In genomic region chr13:105848494-105848893, GRCh38 we compare ENCODE assay signal across 18 cellular contexts.
A peak's percentile ranks its signal among the peaks of the same experiment; 100 is the strongest.
DNase-seq lines count a peak whose midpoint lies in the region; ATAC-seq and TF ChIP-seq lines count a peak whose summit lies in the region.
"Had no signal": no experiment of that assay in that cellular context is flagged by ENCODE, and none has a peak within 500 bp of the region (broad histone marks: within the 10 kb centered on the region; RNA-seq: fewer than 3 reads in every experiment).

No MANE protein-coding gene starts in this region.

- no peak overlapping the region for H2BK15ac ChIP-seq in mesenchymal stem cell (ENCODE audit: low read depth, poor library complexity, severe bottlenecking)

- H3K36me3 ChIP-seq in mammary epithelial cell (ENCODE audit: insufficient read depth, low read length) (no peaks in the 10 kb centered on the region), mesenchymal stem cell (ENCODE audit: control insufficient read depth in 1 of 2, insufficient read depth in 2 of 2, low read depth in 1 of 2, low read length in 2 of 2) (no peaks in the 10 kb centered on the region)
- H3K36me3 ChIP-seq: left ventricle myocardium inferior, neutrophil, thoracic aorta, uterus had no signal

- no peak for TF ChIP-seq POLR2A in GM18505 (IDR thresholded peaks at IDR 0.05; ENCODE audit: borderline replicate concordance, extremely low read depth, insufficient read depth, insufficient read length)

- no peak overlapping the region for H2BK120ac ChIP-seq in mesenchymal stem cell (ENCODE audit: low read depth, low read length)

- no peak overlapping the region for H3K4ac ChIP-seq in mesenchymal stem cell (ENCODE audit: low read depth in 1 of 2, low read length in 2 of 2)

- no peaks in the 10 kb centered on the region for H3K79me2 ChIP-seq in mammary epithelial cell (ENCODE audit: insufficient read depth, low read length)

- H3K27me3 ChIP-seq in mammary epithelial cell (ENCODE audit: insufficient read depth, low read length) (no peaks in the 10 kb centered on the region), mesenchymal stem cell (ENCODE audit: control insufficient read depth in 1 of 2, insufficient read depth in 1 of 2, low read length in 2 of 2) (no peaks in the 10 kb centered on the region)
- H3K27me3 ChIP-seq: neutrophil, uterus had no signal

- no peak for TF ChIP-seq CTCF in mammary epithelial cell (conservative IDR thresholded peaks at IDR 0.05 in 1 of 2, IDR thresholded peaks at IDR 0.05 in 1 of 2; ENCODE audit: extremely low read depth in 1 of 2, insufficient read depth in 1 of 2, low read depth in 1 of 2, low read length in 2 of 2)

- H3K27ac ChIP-seq in mammary epithelial cell (ENCODE audit: insufficient read depth, low read depth, low read length) (no peak overlapping the region), mesenchymal stem cell (ENCODE audit: low read length, poor library complexity, severe bottlenecking) (no peak overlapping the region)
- H3K27ac ChIP-seq: left ventricle myocardium inferior, neutrophil, thoracic aorta, uterus had no signal

- no peak overlapping the region for H3K14ac ChIP-seq in mesenchymal stem cell (ENCODE audit: low read length in 2 of 2)

- CTCF ChIA-PET in mammary epithelial cell (lab: Charles Lee; ENCODE audit: low non-redundant PET) = no interaction called here

- no peak overlapping the region for H3K18ac ChIP-seq in mesenchymal stem cell (ENCODE audit: low read depth in 1 of 2, low read length in 2 of 2)

- H2AK5ac ChIP-seq in mesenchymal stem cell (ENCODE audit: low read length, severe bottlenecking) = no peak overlapping the region

- DNase-seq in NCI-H1105 treated with DMSO at 0.1 percent for 48 hours (lab: John Stamatoyannopoulos, UW) (peak; percentile 78), NCI-H2171 (lab: John Stamatoyannopoulos, UW) (peak; percentile 43), mammary epithelial cell (peak; percentile 82), mesenchymal stem cell (no peak), hepatic stellate cell (ENCODE audit: low spot score) (no peak)
- DNase-seq: activated CD8-positive, alpha-beta T cell treated with anti-CD3 and anti-CD28 coated beads, Interleukin-2, amount 10 ng/mL, durations not matched to agents 7 days and 5 days; CD8-positive, alpha-beta T cell; dermis blood vessel endothelial cell; GOT3; left ventricle myocardium inferior; naive B cell; NCI-H1436 treated with DMSO at 0.1 percent for 48 hours; NCI-H526; uterus had no signal

- ATAC-seq in HG03520 (IDR thresholded peaks at IDR 0.05; ENCODE audit: unreplicated experiment) (no peak), GM18505 (IDR thresholded peaks at IDR 0.05; ENCODE audit: unreplicated experiment) (no peak)
- ATAC-seq: activated CD8-positive, alpha-beta T cell treated with anti-CD3 and anti-CD28 coated beads, Interleukin-2, amount 10 ng/mL, durations not matched to agents 7 days and 5 days; CD8-positive, alpha-beta T cell had no signal

- H2BK12ac ChIP-seq in mesenchymal stem cell (ENCODE audit: low read length in 2 of 2) = no peak overlapping the region

- H3K79me1 ChIP-seq in mesenchymal stem cell (replicated peaks; ENCODE audit: low read length, poor library complexity, severe bottlenecking) = no peaks in the 10 kb centered on the region

- peak overlapping the region; percentile 43 for H4K8ac ChIP-seq in mesenchymal stem cell (ENCODE audit: low read length)

- H3K9me3 ChIP-seq in mammary epithelial cell (replicated peaks; ENCODE audit: insufficient read depth, low read length) (no peaks in the 10 kb centered on the region), mesenchymal stem cell (ENCODE audit: control insufficient read depth, low read length) (no peaks in the 10 kb centered on the region)
- H3K9me3 ChIP-seq: left ventricle myocardium inferior, neutrophil, thoracic aorta, uterus had no signal

- in situ Hi-C loops in mammary epithelial cell (cut with MboI; ENCODE audit: low sequenced_read_pairs in 2 of 2) = no loop called here

- H3K4me2 ChIP-seq in mammary epithelial cell (ENCODE audit: insufficient read depth, low read depth, low read length) (peak overlapping the region; percentile 68), mesenchymal stem cell (ENCODE audit: low read length, poor library complexity, severe bottlenecking) (no peak overlapping the region)

- no peaks in the 10 kb centered on the region for H4K20me1 ChIP-seq in mammary epithelial cell (ENCODE audit: insufficient read depth, low read length)

- intact Hi-C loops in mammary epithelial cell (cut with micrococcal nuclease) = loop anchor here (10.0 kb wide), 1 partner anchor 686 kb away; the partner anchor contains the start of gene EFNB2

- no peak overlapping the region for H3K4me3 ChIP-seq in mammary epithelial cell (replicated peaks in 1 of 3; ENCODE audit: insufficient read depth in 1 of 3, low read depth in 2 of 3, low read length in 3 of 3)
- no peak overlapping the region for H3K4me3 ChIP-seq in mesenchymal stem cell (ENCODE audit: insufficient read depth in 1 of 2, low read depth in 1 of 2, low read length in 2 of 2)
- H3K4me3 ChIP-seq: left ventricle myocardium inferior, thoracic aorta, uterus had no signal

- dilution Hi-C loops in mammary epithelial cell (cut with HindIII; ENCODE audit: low sequenced_read_pairs) = no loop called here

- H2AFZ ChIP-seq in mammary epithelial cell (ENCODE audit: low read depth, low read length) = peak overlapping the region; percentile 75
- H2AFZ ChIP-seq in mesenchymal stem cell (ENCODE audit: low read depth, low read length) = no peak overlapping the region

- H2BK5ac ChIP-seq in mesenchymal stem cell (ENCODE audit: low read depth, low read length, poor library complexity, severe bottlenecking) = no peak overlapping the region

- 3% methylated on average over 11 of the region's 11 CpGs for WGBS in mammary epithelial cell (ENCODE audit: low coverage, missing lambda C conversion rate)
- 97% methylated on average over 11 of the region's 11 CpGs for WGBS in mesenchymal stem cell

- peaks cover 13% of the 10 kb centered on the region for H3K4me1 ChIP-seq in mammary epithelial cell (ENCODE audit: insufficient read depth, low read length)
- H3K4me1 ChIP-seq in mesenchymal stem cell (ENCODE audit: control insufficient read depth, insufficient read depth, low read depth, low read length) = no peaks in the 10 kb centered on the region
- H3K4me1 ChIP-seq: uterus had no signal

- no peak overlapping the region for H4K91ac ChIP-seq in mesenchymal stem cell (ENCODE audit: low read length)

- BruUV-seq in mammary epithelial cell (replicated peaks; lab: Mats Ljungman, UMichigan) = no TSS peak

- H3K23ac ChIP-seq in mesenchymal stem cell (ENCODE audit: low read length in 2 of 2) = no peak overlapping the region

- no peak overlapping the region for H3K9ac ChIP-seq in mammary epithelial cell (ENCODE audit: insufficient read depth, low read length)
- no peak overlapping the region for H3K9ac ChIP-seq in mesenchymal stem cell (ENCODE audit: low read length)

Comparison
In these comparisons a context has a peak if more than half of its experiments do, and no peak if none do; other contexts are left out.
1. DNase-seq: peak in NCI-H1105 treated with DMSO at 0.1 percent for 48 hours (single experiment), NCI-H2171 (single experiment) and mammary epithelial cell (single experiment); none in mesenchymal stem cell (single experiment) and hepatic stellate cell (single experiment).